Comparison of ENCODE assay signal across 8 cellular contexts in the genomic region with DNA sequence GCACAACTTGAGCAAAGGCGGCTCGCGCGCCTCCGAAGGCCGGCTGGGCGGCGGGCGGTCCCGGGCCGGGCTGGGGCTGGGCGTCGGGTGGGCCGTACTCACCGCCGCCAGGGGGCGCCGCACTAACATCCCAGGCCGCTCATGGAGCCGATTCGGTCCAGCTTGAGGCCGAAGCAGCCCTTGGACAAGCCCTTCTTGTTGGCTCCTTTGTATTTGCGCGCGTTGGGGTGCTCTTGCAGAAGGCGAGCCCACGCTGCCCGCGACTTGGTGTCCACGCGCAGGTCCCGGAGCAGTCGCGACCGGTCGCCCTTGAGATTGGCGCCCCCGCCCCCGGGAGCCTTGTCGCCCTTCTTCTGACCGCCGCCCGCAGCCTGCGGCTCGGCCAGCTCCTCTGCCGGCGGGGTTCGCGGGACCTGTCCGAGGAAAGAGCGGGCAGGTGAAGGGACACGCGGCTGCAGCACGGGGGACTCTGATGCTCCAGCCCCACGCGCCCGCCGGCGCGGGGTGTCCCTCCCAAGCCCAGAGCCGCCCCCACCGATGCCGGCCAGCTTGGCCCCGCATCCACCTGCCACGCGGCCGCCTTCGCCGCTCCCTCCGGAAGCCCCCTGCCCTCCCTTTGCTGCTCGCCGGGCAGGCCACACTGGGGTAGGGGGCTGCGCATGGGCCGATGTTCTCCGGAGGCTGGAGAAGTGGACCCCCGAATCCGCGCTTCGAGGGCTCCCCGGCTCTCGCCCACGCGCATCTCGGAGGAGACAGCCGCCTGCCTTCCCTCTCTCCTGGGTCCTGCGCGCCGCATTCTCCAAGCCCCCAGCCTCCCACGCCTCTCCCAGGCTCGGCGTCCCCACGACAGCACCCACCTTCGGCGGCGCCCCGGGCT. TPM values are rescaled to one million over a fixed set of nuclear protein-coding genes. Genes with fewer than 3 reads are reported as not detected.
DNase-seq lines count a peak whose midpoint lies in the region; ATAC-seq and TF ChIP-seq lines count a peak whose summit lies in the region.

No MANE protein-coding gene starts in this region.

- H3K9me3 ChIP-seq in endocrine pancreas (ENCODE audit: control insufficient read depth, low read length), result no peaks in the 10 kb centered on the region

- H4K8ac ChIP-seq in mesendoderm (ENCODE audit: low read depth, low read length), result no peak overlapping the region

- no peak overlapping the region for H2BK120ac ChIP-seq in mesendoderm (ENCODE audit: low read depth, low read length)

- no peak overlapping the region for H3K27ac ChIP-seq in mesendoderm (ENCODE audit: low read depth, low read length)

- no peak overlapping the region for H2BK5ac ChIP-seq in mesendoderm (ENCODE audit: low read length)

- H3K9ac ChIP-seq in endocrine pancreas (ENCODE audit: control insufficient read depth, insufficient read depth, low read length), result peak overlapping the region; percentile 44
- peak overlapping the region; percentile 36 for H3K9ac ChIP-seq in mesendoderm (ENCODE audit: low read length)

- no peaks in the 10 kb centered on the region for H3K79me1 ChIP-seq in mesendoderm (ENCODE audit: low read length)

- intact Hi-C loops in Calu3 (cut with micrococcal nuclease; ENCODE audit: unreplicated experiment), result loop anchor here (1.0 to 2.0 kb wide), 2 partner anchors 217 to 401 kb away; no protein-coding TSS in a partner anchor

- no peak overlapping the region for H4K5ac ChIP-seq in mesendoderm (ENCODE audit: low read length)

- peak overlapping the region; percentile 62 for H3K56ac ChIP-seq in mesendoderm (ENCODE audit: low read length)

- ATAC-seq in activated CD8-positive, alpha-beta memory T cell treated with anti-CD3 and anti-CD28 coated beads, Interleukin-2, amount 10 ng/mL, durations not matched to agents 7 days and 5 days, result peak; percentile 73
- ATAC-seq in HG02870 (IDR thresholded peaks at IDR 0.05; ENCODE audit: unreplicated experiment), result no peak

- no CpG with 5 or more reads among the region's 96 CpGs for WGBS in mesendoderm (ENCODE audit: extremely low coverage, insufficient coverage, low lambda C conversion rate)

- CTCF ChIA-PET in Calu3 (lab: Charles Lee), result interaction anchor here (0.5 to 1.4 kb wide), 5 partner anchors 25 to 514 kb away, joined by 3 to 11 read pairs (median 4); no protein-coding TSS in a partner anchor
- CTCF ChIA-PET in activated CD8-positive, alpha-beta memory T cell treated with anti-CD3 and anti-CD28 coated beads, Interleukin-2, amount 10 ng/mL, durations not matched to agents 7 days and 5 days (lab: Charles Lee), result interaction anchor here (0.7 to 15.4 kb wide), 24 partner anchors 9 to 605 kb away, joined by 3 to 153 read pairs (median 4); no protein-coding TSS in a partner anchor

- H3K79me2 ChIP-seq in mesendoderm (ENCODE audit: control insufficient read depth, insufficient read depth, low read length), result no peaks in the 10 kb centered on the region

- DNase-seq in Calu3, result peak; percentile 89
- peak; percentile 64 for DNase-seq in HFFc6
- DNase-seq in NCI-H82 (lab: John Stamatoyannopoulos, UW), result peak; percentile 90
- DNase-seq in activated CD8-positive, alpha-beta memory T cell treated with anti-CD3 and anti-CD28 coated beads, Interleukin-2, amount 10 ng/mL, durations not matched to agents 7 days and 5 days, result peak; percentile 73
- peak; percentile 83 for DNase-seq in mesendoderm
- DNase-seq in stimulated activated CD4-positive, alpha-beta T cell treated with anti-CD3 and anti-CD28 coated beads, TNF-alpha, amount 100 ng/mL, for 48 hours (ENCODE audit: low read depth in 3 of 3), result peak; percentile 34 to 67 (median 62)

- H3K4me3 ChIP-seq in endocrine pancreas (ENCODE audit: control insufficient read depth, insufficient read depth, low read length) (no peak overlapping the region), mesendoderm (ENCODE audit: low read length) (no peak overlapping the region)

- H3K4me1 ChIP-seq in endocrine pancreas (ENCODE audit: control insufficient read depth, insufficient read depth, low read length) (no peaks in the 10 kb centered on the region), mesendoderm (ENCODE audit: control insufficient read depth, low read depth, low read length) (no peaks in the 10 kb centered on the region)

- TF ChIP-seq CTCF in Calu3 (IDR thresholded peaks at IDR 0.05; ENCODE audit: unreplicated experiment) (peak; percentile 97), HFFc6 (IDR thresholded peaks at IDR 0.05) (peak; percentile 99)

- H3K9me3 Mint-ChIP-seq in Calu3 (ENCODE audit: low read depth, unreplicated experiment) (no peaks in the 10 kb centered on the region), HFFc6 (no peaks in the 10 kb centered on the region)
- no peaks in the 10 kb centered on the region for H3K9me3 Mint-ChIP-seq in activated CD8-positive, alpha-beta memory T cell treated with anti-CD3 and anti-CD28 coated beads, Interleukin-2, amount 10 ng/mL, durations not matched to agents 7 days and 5 days (ENCODE audit: low read depth)

- no peak overlapping the region for H3K27ac Mint-ChIP-seq in Calu3 (ENCODE audit: unreplicated experiment)
- no peak overlapping the region for H3K27ac Mint-ChIP-seq in HFFc6
- H3K27ac Mint-ChIP-seq in activated CD8-positive, alpha-beta memory T cell treated with anti-CD3 and anti-CD28 coated beads, Interleukin-2, amount 10 ng/mL, durations not matched to agents 7 days and 5 days, result no peak overlapping the region

- peaks cover 7% of the 10 kb centered on the region for H3K36me3 Mint-ChIP-seq in Calu3 (ENCODE audit: insufficient read depth, unreplicated experiment)
- no peaks in the 10 kb centered on the region for H3K36me3 Mint-ChIP-seq in HFFc6 (ENCODE audit: low read depth)
- no peaks in the 10 kb centered on the region for H3K36me3 Mint-ChIP-seq in activated CD8-positive, alpha-beta memory T cell treated with anti-CD3 and anti-CD28 coated beads, Interleukin-2, amount 10 ng/mL, durations not matched to agents 7 days and 5 days

- H3K36me3 ChIP-seq in endocrine pancreas (ENCODE audit: control insufficient read depth, insufficient read depth, low read length) (no peaks in the 10 kb centered on the region), mesendoderm (ENCODE audit: control insufficient read depth, insufficient read depth, low read length) (no peaks in the 10 kb centered on the region)

- peak overlapping the region; percentile 83 for H3K4me2 ChIP-seq in mesendoderm (ENCODE audit: low read length)

- no peak overlapping the region for H2AK5ac ChIP-seq in mesendoderm (ENCODE audit: low read length)

- peaks cover 91% of the 10 kb centered on the region for H3K27me3 Mint-ChIP-seq in Calu3 (ENCODE audit: unreplicated experiment)
- peaks cover 37% of the 10 kb centered on the region for H3K27me3 Mint-ChIP-seq in HFFc6 (ENCODE audit: insufficient read depth)
- peaks cover 53% of the 10 kb centered on the region for H3K27me3 Mint-ChIP-seq in activated CD8-positive, alpha-beta memory T cell treated with anti-CD3 and anti-CD28 coated beads, Interleukin-2, amount 10 ng/mL, durations not matched to agents 7 days and 5 days

- H3K23ac ChIP-seq in mesendoderm (ENCODE audit: low read length), result no peak overlapping the region

- H3K4me1 Mint-ChIP-seq in Calu3 (ENCODE audit: low read depth, unreplicated experiment), result peaks cover 12% of the 10 kb centered on the region
- H3K4me1 Mint-ChIP-seq in HFFc6 (ENCODE audit: low read depth), result no peaks in the 10 kb centered on the region
- H3K4me1 Mint-ChIP-seq in activated CD8-positive, alpha-beta memory T cell treated with anti-CD3 and anti-CD28 coated beads, Interleukin-2, amount 10 ng/mL, durations not matched to agents 7 days and 5 days, result peaks cover 9% of the 10 kb centered on the region

- H3K18ac ChIP-seq in mesendoderm (ENCODE audit: low read length), result no peak overlapping the region

- BruUV-seq in Calu3 (replicated peaks; lab: Mats Ljungman, UMichigan), result no TSS peak

- H3K27me3 ChIP-seq in endocrine pancreas (ENCODE audit: control insufficient read depth, insufficient read depth, low read length), result peaks cover 8% of the 10 kb centered on the region
- H3K27me3 ChIP-seq in mesendoderm (ENCODE audit: insufficient read depth, low read length, poor library complexity), result peaks cover 21% of the 10 kb centered on the region

- no peak overlapping the region for H3K4ac ChIP-seq in mesendoderm (ENCODE audit: low read depth, low read length)

- peak overlapping the region; percentile 64 for H3K4me3 Mint-ChIP-seq in Calu3 (ENCODE audit: low read depth, unreplicated experiment)
- H3K4me3 Mint-ChIP-seq in HFFc6, result peak overlapping the region; percentile 61; the same call in 1 of the 2 replicates
- H3K4me3 Mint-ChIP-seq in activated CD8-positive, alpha-beta memory T cell treated with anti-CD3 and anti-CD28 coated beads, Interleukin-2, amount 10 ng/mL, durations not matched to agents 7 days and 5 days, result peak overlapping the region; percentile 43

- no peak overlapping the region for H2BK15ac ChIP-seq in mesendoderm (replicated peaks; ENCODE audit: low read depth)

RNA-seq across cellular contexts. Expression of a gene that starts 0.7 kb away (rescaled TPM):
- not detected in 2 replicates for total RNA-seq in Calu3 (2022)
- total RNA-seq in HFFc6 (2021; fragmentation: NEBNext Ultra II Directional; extraction: Animal tissue kit (Norgen Biotek cat#: 25700)), result not detected
- not detected for total RNA-seq in activated CD8-positive, alpha-beta memory T cell treated with anti-CD3 and anti-CD28 coated beads, Interleukin-2, amount 10 ng/mL, durations not matched to agents 7 days and 5 days
- 0.37 TPM for polyA plus RNA-seq in mesendoderm (2013, experiment 1 of 2)
- 0.22 TPM for polyA plus RNA-seq in mesendoderm (2013, experiment 2 of 2)

RNA-seq across cellular contexts. Expression of a gene that starts 36.0 kb away (rescaled TPM):
- 44.5 and 46.0 TPM in 2 replicates for total RNA-seq in Calu3 (2022)
- total RNA-seq in HFFc6 (2021; fragmentation: NEBNext Ultra II Directional; extraction: Animal tissue kit (Norgen Biotek cat#: 25700)), result 10 to 100 TPM; 18.2 to 23.6 (median 21.6) TPM
- total RNA-seq in activated CD8-positive, alpha-beta memory T cell treated with anti-CD3 and anti-CD28 coated beads, Interleukin-2, amount 10 ng/mL, durations not matched to agents 7 days and 5 days, result 10 to 100 TPM; 25.4 to 39.4 TPM
- 8.9 TPM for polyA plus RNA-seq in mesendoderm (2013, experiment 1 of 2)
- polyA plus RNA-seq in mesendoderm (2013, experiment 2 of 2), result 9.4 TPM
